Comparison of ENCODE assay signal across 1 cellular context in genomic region chr3:138609898-138610266, GRCh38.
TF ChIP-seq lines count a peak whose summit lies in the region.

No MANE protein-coding gene starts in this region.

TF ChIP-seq in HepG2, 621 proteins besides CTCF, POLR2A, EP300 and RAD21:
- no peak for TF ChIP-seq RERE (CRISPR knock-in tag; IDR thresholded peaks at IDR 0.05; ENCODE audit: low read depth)
- TF ChIP-seq, protein P1, sequence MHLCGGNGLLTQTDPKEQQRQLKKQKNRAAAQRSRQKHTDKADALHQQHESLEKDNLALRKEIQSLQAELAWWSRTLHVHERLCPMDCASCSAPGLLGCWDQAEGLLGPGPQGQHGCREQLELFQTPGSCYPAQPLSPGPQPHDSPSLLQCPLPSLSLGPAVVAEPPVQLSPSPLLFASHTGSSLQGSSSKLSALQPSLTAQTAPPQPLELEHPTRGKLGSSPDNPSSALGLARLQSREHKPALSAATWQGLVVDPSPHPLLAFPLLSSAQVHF (CRISPR knock-in tag; IDR thresholded peaks at IDR 0.05): no peak
- no peak for TF ChIP-seq ZNF460 (CRISPR knock-in tag; IDR thresholded peaks at IDR 0.05; ENCODE audit: borderline replicate concordance)
- TF ChIP-seq GTF3A (CRISPR knock-in tag; conservative IDR thresholded peaks at IDR 0.05): no peak
- no peak for TF ChIP-seq HNF4A (CRISPR knock-in tag; IDR thresholded peaks at IDR 0.05)
- TF ChIP-seq KIAA2018 (CRISPR knock-in tag; IDR thresholded peaks at IDR 0.05; ENCODE audit: borderline replicate concordance): no peak
- no peak for TF ChIP-seq ZFYVE20 (CRISPR knock-in tag; IDR thresholded peaks at IDR 0.05; ENCODE audit: borderline replicate concordance, low read depth)
- TF ChIP-seq GATA4 (IDR thresholded peaks at IDR 0.05; ENCODE audit: borderline replicate concordance, low read depth): no peak
- no peak for TF ChIP-seq PAWR (CRISPR knock-in tag; IDR thresholded peaks at IDR 0.05; ENCODE audit: borderline replicate concordance)
- TF ChIP-seq, protein P2, sequence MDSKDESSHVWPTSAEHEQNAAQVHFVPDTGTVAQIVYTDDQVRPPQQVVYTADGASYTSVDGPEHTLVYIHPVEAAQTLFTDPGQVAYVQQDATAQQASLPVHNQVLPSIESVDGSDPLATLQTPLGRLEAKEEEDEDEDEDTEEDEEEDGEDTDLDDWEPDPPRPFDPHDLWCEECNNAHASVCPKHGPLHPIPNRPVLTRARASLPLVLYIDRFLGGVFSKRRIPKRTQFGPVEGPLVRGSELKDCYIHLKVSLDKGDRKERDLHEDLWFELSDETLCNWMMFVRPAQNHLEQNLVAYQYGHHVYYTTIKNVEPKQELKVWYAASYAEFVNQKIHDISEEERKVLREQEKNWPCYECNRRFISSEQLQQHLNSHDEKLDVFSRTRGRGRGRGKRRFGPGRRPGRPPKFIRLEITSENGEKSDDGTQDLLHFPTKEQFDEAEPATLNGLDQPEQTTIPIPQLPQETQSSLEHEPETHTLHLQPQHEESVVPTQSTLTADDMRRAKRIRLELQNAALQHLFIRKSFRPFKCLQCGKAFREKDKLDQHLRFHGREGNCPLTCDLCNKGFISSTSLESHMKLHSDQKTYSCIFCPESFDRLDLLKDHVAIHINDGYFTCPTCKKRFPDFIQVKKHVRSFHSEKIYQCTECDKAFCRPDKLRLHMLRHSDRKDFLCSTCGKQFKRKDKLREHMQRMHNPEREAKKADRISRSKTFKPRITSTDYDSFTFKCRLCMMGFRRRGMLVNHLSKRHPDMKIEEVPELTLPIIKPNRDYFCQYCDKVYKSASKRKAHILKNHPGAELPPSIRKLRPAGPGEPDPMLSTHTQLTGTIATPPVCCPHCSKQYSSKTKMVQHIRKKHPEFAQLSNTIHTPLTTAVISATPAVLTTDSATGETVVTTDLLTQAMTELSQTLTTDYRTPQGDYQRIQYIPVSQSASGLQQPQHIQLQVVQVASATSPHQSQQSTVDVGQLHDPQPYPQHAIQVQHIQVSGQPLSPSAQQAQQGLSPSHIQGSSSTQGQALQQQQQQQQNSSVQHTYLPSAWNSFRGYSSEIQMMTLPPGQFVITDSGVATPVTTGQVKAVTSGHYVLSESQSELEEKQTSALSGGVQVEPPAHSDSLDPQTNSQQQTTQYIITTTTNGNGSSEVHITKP (CRISPR knock-in tag; IDR thresholded peaks at IDR 0.05; ENCODE audit: low read depth): no peak
- TF ChIP-seq THRA (CRISPR knock-in tag; IDR thresholded peaks at IDR 0.05; ENCODE audit: borderline replicate concordance): no peak
TF ChIP-seq in HepG2: peak in this region for 0.
